Comparison of ENCODE assay signal across 25 cellular contexts in the genomic region with DNA sequence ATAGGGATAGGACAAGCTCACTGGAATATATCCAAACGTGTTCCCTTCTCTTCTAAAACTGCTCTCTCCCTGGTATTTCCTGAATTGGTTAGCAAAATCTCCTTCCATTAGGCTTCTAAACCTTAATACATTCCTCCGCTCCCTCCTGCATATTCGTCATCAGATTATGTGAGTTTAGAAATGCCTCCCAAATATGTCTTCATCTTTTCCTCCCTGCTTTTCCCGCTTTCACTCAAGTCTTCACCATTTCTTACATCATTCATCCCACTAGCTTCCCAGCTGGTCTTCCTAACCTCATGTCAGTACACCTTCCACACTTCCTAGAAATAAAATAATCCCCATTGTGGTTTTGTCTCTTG. TPM values are rescaled to one million over a fixed set of nuclear protein-coding genes. Genes with fewer than 3 reads are reported as not detected.
"Had no signal": no experiment of that assay in that cellular context is flagged by ENCODE, and none has a peak within 500 bp of the region (broad histone marks: within the 10 kb centered on the region; RNA-seq: fewer than 3 reads in every experiment).

No MANE protein-coding gene starts in this region.

- H3K36me3 ChIP-seq: adrenal gland, Peyer's patch, SJCRH30, WERI-Rb-1 had no signal

- H3K4me1 ChIP-seq: adrenal gland, Peyer's patch, SJCRH30 had no signal

- H3K27me3 ChIP-seq: adrenal gland, Peyer's patch, SJCRH30 had no signal

- H3K4me1 Mint-ChIP-seq: activated CD4-positive, alpha-beta memory T cell treated with anti-CD3 and anti-CD28 coated beads, Interleukin-2, amount 10 ng/mL, durations not matched to agents 7 days and 5 days; activated CD4-positive, alpha-beta T cell treated with anti-CD3 and anti-CD28 coated beads for 36 hours; activated naive CD8-positive, alpha-beta T cell treated with anti-CD3 and anti-CD28 coated beads, Interleukin-2, amount 10 ng/mL, durations not matched to agents 7 days and 5 days; central memory CD8-positive, alpha-beta T cell had no signal

- DNase-seq: activated CD4-positive, alpha-beta memory T cell treated with anti-CD3 and anti-CD28 coated beads, Interleukin-2, amount 10 ng/mL, durations not matched to agents 7 days and 5 days; activated CD4-positive, alpha-beta T cell treated with anti-CD3 and anti-CD28 coated beads for 36 hours; activated CD4-positive, alpha-beta T cell treated with anti-CD3 and anti-CD28 coated beads, Interleukin-2, amount 50 U/mL, for 1 hour; activated naive CD4-positive, alpha-beta T cell treated with anti-CD3 and anti-CD28 coated beads, Interleukin-2, amount 50 U/mL, for 16 hours; activated naive CD8-positive, alpha-beta T cell treated with anti-CD3 and anti-CD28 coated beads, Interleukin-2, amount 10 ng/mL, durations not matched to agents 7 days and 5 days; activated T-cell treated with anti-CD3 and anti-CD28 coated beads for 4 hours; adrenal gland; aorta; Karpas-422; NCI-H1105 treated with DMSO at 0.1 percent for 48 hours; NCI-H1436 treated with DMSO at 0.1 percent for 48 hours; NCI-H187; NCI-H2081; NCI-H510A treated with DMSO at 0.1 percent for 48 hours; Peyer's patch; Right ventricle myocardium superior; SJCRH30; SK-N-SH; T-helper 1 cell had no signal

- H3K27ac Mint-ChIP-seq: activated CD4-positive, alpha-beta memory T cell treated with anti-CD3 and anti-CD28 coated beads, Interleukin-2, amount 10 ng/mL, durations not matched to agents 7 days and 5 days; activated CD4-positive, alpha-beta T cell treated with anti-CD3 and anti-CD28 coated beads for 36 hours; activated naive CD8-positive, alpha-beta T cell treated with anti-CD3 and anti-CD28 coated beads, Interleukin-2, amount 10 ng/mL, durations not matched to agents 7 days and 5 days had no signal

- H3K9me2 ChIP-seq: SK-N-SH had no signal

- H3K4me3 Mint-ChIP-seq: activated CD4-positive, alpha-beta memory T cell treated with anti-CD3 and anti-CD28 coated beads, Interleukin-2, amount 10 ng/mL, durations not matched to agents 7 days and 5 days; activated CD4-positive, alpha-beta T cell treated with anti-CD3 and anti-CD28 coated beads for 36 hours; activated naive CD8-positive, alpha-beta T cell treated with anti-CD3 and anti-CD28 coated beads, Interleukin-2, amount 10 ng/mL, durations not matched to agents 7 days and 5 days; central memory CD8-positive, alpha-beta T cell had no signal

- H3K36me3 Mint-ChIP-seq: activated naive CD8-positive, alpha-beta T cell treated with anti-CD3 and anti-CD28 coated beads, Interleukin-2, amount 10 ng/mL, durations not matched to agents 7 days and 5 days had no signal

- H3K4me2 ChIP-seq: SK-N-SH had no signal

- H3K9ac ChIP-seq: SK-N-SH had no signal

- H3K27ac ChIP-seq: adrenal gland, Peyer's patch, RWPE1, SJCRH30, WERI-Rb-1 had no signal

- H3K9me3 ChIP-seq: adrenal gland, Peyer's patch, SJCRH30, SK-N-SH had no signal

- H3K9me3 Mint-ChIP-seq: activated CD4-positive, alpha-beta memory T cell treated with anti-CD3 and anti-CD28 coated beads, Interleukin-2, amount 10 ng/mL, durations not matched to agents 7 days and 5 days; activated naive CD8-positive, alpha-beta T cell treated with anti-CD3 and anti-CD28 coated beads, Interleukin-2, amount 10 ng/mL, durations not matched to agents 7 days and 5 days; central memory CD8-positive, alpha-beta T cell had no signal

- ATAC-seq: activated CD4-positive, alpha-beta T cell treated with anti-CD3 and anti-CD28 coated beads for 36 hours had no signal

- H3K4me3 ChIP-seq: adrenal gland, Peyer's patch, SJCRH30 had no signal

RNA-seq across cellular contexts. Expression of gene SLC22A16, which starts 26.9 kb away (rescaled TPM):
- total RNA-seq: activated CD4-positive, alpha-beta memory T cell treated with anti-CD3 and anti-CD28 coated beads, Interleukin-2, amount 10 ng/mL, durations not matched to agents 7 days and 5 days; activated CD4-positive, alpha-beta T cell treated with anti-CD3 and anti-CD28 coated beads for 36 hours; activated CD8-positive, alpha-beta memory T cell treated with anti-CD3 and anti-CD28 coated beads for 36 hours; activated naive CD8-positive, alpha-beta T cell treated with anti-CD3 and anti-CD28 coated beads, Interleukin-2, amount 10 ng/mL, durations not matched to agents 7 days and 5 days; bronchial epithelial cell; Peyer's patch; Right ventricle myocardium superior; SJCRH30 had no signal
- polyA plus RNA-seq: adrenal gland, SK-N-SH had no signal

RNA-seq across cellular contexts. Expression of gene DDO, which starts 34.1 kb away (rescaled TPM):
- total RNA-seq: activated CD4-positive, alpha-beta memory T cell treated with anti-CD3 and anti-CD28 coated beads, Interleukin-2, amount 10 ng/mL, durations not matched to agents 7 days and 5 days; activated CD4-positive, alpha-beta T cell treated with anti-CD3 and anti-CD28 coated beads for 36 hours; activated CD8-positive, alpha-beta memory T cell treated with anti-CD3 and anti-CD28 coated beads for 36 hours; activated naive CD8-positive, alpha-beta T cell treated with anti-CD3 and anti-CD28 coated beads, Interleukin-2, amount 10 ng/mL, durations not matched to agents 7 days and 5 days; bronchial epithelial cell; T-helper 2 cell treated with Interferon-gamma antibody and Interleukin-4, amounts not matched to agents 100 ng/mL and 5 ng/mL, for 36 hours had no signal
